Comparison of ENCODE assay signal across 8 cellular contexts in the genomic region with DNA sequence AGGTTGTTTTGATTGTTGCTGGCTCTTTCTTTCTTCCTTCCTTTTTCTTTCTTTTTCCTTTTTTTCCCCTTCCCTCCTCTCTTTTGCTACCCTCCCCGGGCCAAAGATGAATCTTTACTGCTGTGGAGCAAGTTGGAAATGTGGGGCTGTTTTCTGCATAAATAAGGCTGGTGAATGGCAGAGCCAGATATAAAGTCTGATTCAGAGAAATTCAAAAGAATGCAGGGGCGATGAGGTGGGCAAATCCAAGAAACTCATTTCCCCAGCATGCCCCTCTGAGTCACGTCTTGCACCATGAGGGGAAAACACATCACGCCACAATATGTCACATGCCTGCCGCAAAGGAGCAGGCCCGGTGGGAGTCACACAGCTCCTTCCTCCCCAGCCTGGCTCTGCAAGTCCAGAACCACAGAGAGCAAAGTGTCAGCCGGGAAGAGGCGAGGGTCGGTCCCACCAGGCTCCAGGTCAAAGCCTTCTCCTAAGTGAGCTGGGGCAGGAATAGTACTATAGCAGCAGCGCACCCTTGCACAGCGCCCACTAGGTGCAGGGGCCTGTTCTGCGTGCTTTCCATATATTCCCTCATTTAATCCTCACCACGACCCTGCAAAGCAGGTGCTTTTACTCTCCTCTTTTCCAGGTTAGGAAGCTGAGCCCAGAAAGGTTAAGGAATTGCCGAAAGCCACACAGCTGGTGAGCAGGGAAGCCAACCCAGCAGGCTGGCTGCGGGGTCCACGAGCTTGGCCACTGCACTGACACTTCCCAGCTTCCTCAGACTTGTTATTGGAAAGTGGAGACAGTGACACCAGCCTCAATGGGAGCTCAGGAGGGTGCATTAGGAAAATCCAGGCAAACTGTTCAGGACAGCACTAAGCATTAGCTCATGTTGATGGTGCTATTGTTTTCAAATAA.
DNase-seq lines count a peak whose midpoint lies in the region; ATAC-seq and TF ChIP-seq lines count a peak whose summit lies in the region.

No MANE protein-coding gene starts in this region.

- ATAC-seq in SK-N-SH treated with all-trans-retinoic acid at 6 μM for 48 hours (peak; percentile 48), heart left ventricle (peak in 3 of 4 donors; percentile 0 to 15 (median 9)), upper lobe of left lung (ENCODE audit: low FRiP score in 2 of 2) (peak; percentile 3 to 20), GM19324 (IDR thresholded peaks at IDR 0.05; ENCODE audit: low FRiP score, unreplicated experiment) (no peak)

- no peaks in the 10 kb centered on the region for H3K27me3 ChIP-seq in heart left ventricle
- H3K27me3 ChIP-seq in upper lobe of left lung = no peaks in the 10 kb centered on the region

- H3K27ac ChIP-seq in heart left ventricle (peak overlapping the region; percentile 91 to 100 (median 98)), upper lobe of left lung (peak overlapping the region; percentile 94 to 95 (median 95))

- 35 to 49% (median 38%) methylated on average over 15 to 16 of the region's 16 CpGs for WGBS in heart left ventricle, 4 donors
- 34 to 43% methylated on average over 12 to 16 of the region's 16 CpGs for WGBS in upper lobe of left lung, 2 donors

- H3K4me3 ChIP-seq in heart left ventricle (peak overlapping the region in 11 of 12 donors; percentile 29 to 66 (median 55)), upper lobe of left lung (peak overlapping the region in 3 of 4 donors; percentile 50 to 62 (median 50))

- TF ChIP-seq CTCF in heart left ventricle (IDR thresholded peaks at IDR 0.05) = peak; percentile 30 to 66 (median 44)
- TF ChIP-seq CTCF in upper lobe of left lung (IDR thresholded peaks at IDR 0.05) = peak in 5 of 6 experiments; percentile 30 to 55 (median 46)

- peaks cover 5 to 48% (median 30%) of the 10 kb centered on the region in 12 donors for H3K4me1 ChIP-seq in heart left ventricle
- peaks cover 41 to 45% (median 42%) of the 10 kb centered on the region in 4 donors for H3K4me1 ChIP-seq in upper lobe of left lung

- intact Hi-C loops in heart left ventricle (cut with DNase I) (loop anchor here in 7 of 10 donors (2.0 to 10.0 kb wide), 11 partner anchors 42 to 940 kb away; partner anchors contain the start of genes ZMIZ1 (in 5 of the 7) and RPS24 (in 1 of the 7)), posterior vena cava (cut with DNase I) (loop anchor here (5.0 to 10.0 kb wide), 3 partner anchors 78 to 170 kb away; partner anchors contain the start of gene ZMIZ1 (in 2 of the 2))

- TF ChIP-seq EP300 in upper lobe of left lung (IDR thresholded peaks at IDR 0.05) = peak in 2 of 4 donors; percentile 77 to 93

- peaks cover 27% of the 10 kb centered on the region for H3K4me1 Mint-ChIP-seq in activated naive CD8-positive, alpha-beta T cell treated with anti-CD3 and anti-CD28 coated beads for 36 hours

- H3K9me3 Mint-ChIP-seq in activated naive CD8-positive, alpha-beta T cell treated with anti-CD3 and anti-CD28 coated beads for 36 hours = no peaks in the 10 kb centered on the region

- H3K27ac Mint-ChIP-seq in activated naive CD8-positive, alpha-beta T cell treated with anti-CD3 and anti-CD28 coated beads for 36 hours = peak overlapping the region; percentile 100

- no peaks in the 10 kb centered on the region for H3K36me3 ChIP-seq in heart left ventricle
- no peaks in the 10 kb centered on the region for H3K36me3 ChIP-seq in upper lobe of left lung

- H3K4me3 Mint-ChIP-seq in activated naive CD8-positive, alpha-beta T cell treated with anti-CD3 and anti-CD28 coated beads for 36 hours = peak overlapping the region; percentile 95

- no peaks in the 10 kb centered on the region for H3K36me3 Mint-ChIP-seq in activated naive CD8-positive, alpha-beta T cell treated with anti-CD3 and anti-CD28 coated beads for 36 hours

- TF ChIP-seq POLR2A in heart left ventricle (IDR thresholded peaks at IDR 0.05) (no peak), upper lobe of left lung (IDR thresholded peaks at IDR 0.05) (peak in 2 of 4 donors; percentile 17 to 70)

- no peaks in the 10 kb centered on the region for H3K27me3 Mint-ChIP-seq in activated naive CD8-positive, alpha-beta T cell treated with anti-CD3 and anti-CD28 coated beads for 36 hours

- peak; percentile 85 for DNase-seq in GM03348 (ENCODE audit: low spot score)
- peak; percentile 82 for DNase-seq in KG1 (lab: John Stamatoyannopoulos, UW)
- DNase-seq in activated naive CD8-positive, alpha-beta T cell treated with anti-CD3 and anti-CD28 coated beads for 36 hours = peak; percentile 77
- peak; percentile 34 to 72 (median 64) for DNase-seq in heart left ventricle
- DNase-seq in posterior vena cava (ENCODE audit: low spot score) = peak; percentile 91
- peak in 1 of 2 donors; percentile 77 for DNase-seq in upper lobe of left lung

- H3K9me3 ChIP-seq in heart left ventricle = no peaks in the 10 kb centered on the region
- H3K9me3 ChIP-seq in upper lobe of left lung = no peaks in the 10 kb centered on the region

TF ChIP-seq in SK-N-SH treated with all-trans-retinoic acid at 6 μM for 48 hours, 23 proteins besides CTCF, POLR2A, EP300 and RAD21:
- TF ChIP-seq ZNF8 (CRISPR knock-in tag; IDR thresholded peaks at IDR 0.05) (no peak), BACH2 (CRISPR knock-in tag; IDR thresholded peaks at IDR 0.05; ENCODE audit: borderline replicate concordance) (no peak), ZFP3 (CRISPR knock-in tag; IDR thresholded peaks at IDR 0.05) (peak; percentile 31), ARNTL (CRISPR knock-in tag; IDR thresholded peaks at IDR 0.05; ENCODE audit: borderline replicate concordance, low read depth) (no peak), ISL1 (CRISPR knock-in tag; IDR thresholded peaks at IDR 0.05) (peak; percentile 24; the same call in 1 of the 2 replicates)
